Comparison of ENCODE assay signal across 21 cellular contexts in genomic region chr20:8895472-8895871, GRCh38.
DNase-seq lines count a peak whose midpoint lies in the region; ATAC-seq, FAIRE-seq and TF ChIP-seq lines count a peak whose summit lies in the region.
"Had no signal": no experiment of that assay in that cellular context is flagged by ENCODE, and none has a peak within 500 bp of the region (broad histone marks: within the 10 kb centered on the region; RNA-seq: fewer than 3 reads in every experiment).

No MANE protein-coding gene starts in this region.

- no peak overlapping the region for H2BK120ac ChIP-seq in H1 (replicated peaks; ENCODE audit: low read depth, low read length)

- H4K20me1 ChIP-seq in SK-N-SH (ENCODE audit: insufficient read depth): no peaks in the 10 kb centered on the region
- no peaks in the 10 kb centered on the region for H4K20me1 ChIP-seq in BLaER1
- no peaks in the 10 kb centered on the region for H4K20me1 ChIP-seq in H1 (replicated peaks in 1 of 2; ENCODE audit: control insufficient read depth in 1 of 2, insufficient read depth in 2 of 2, low read length in 2 of 2)

- no peaks in the 10 kb centered on the region for H3K79me1 ChIP-seq in H1 (ENCODE audit: low read depth, low read length)

- no peak overlapping the region for H2BK5ac ChIP-seq in H1 (ENCODE audit: low read depth, low read length)

- TF ChIP-seq EP300 in SK-N-SH (IDR thresholded peaks at IDR 0.05; ENCODE audit: borderline replicate concordance in 1 of 2, low read depth in 1 of 2, low read length in 1 of 2) (no peak), H1 (IDR thresholded peaks at IDR 0.05; ENCODE audit: borderline replicate concordance in 1 of 2, low read depth in 2 of 2, low read length in 2 of 2) (no peak)

- H3F3A ChIP-seq in SK-N-SH (replicated peaks; ENCODE audit: insufficient read depth): no peaks in the 10 kb centered on the region

- no peak overlapping the region for H2BK15ac ChIP-seq in H1 (ENCODE audit: low read length)

- H3K4me1 ChIP-seq in SK-N-SH (ENCODE audit: control insufficient read depth in 1 of 2, insufficient read depth in 2 of 2, low read depth in 1 of 2, low read length in 1 of 2): no peaks in the 10 kb centered on the region
- H3K4me1 ChIP-seq in BLaER1: no peaks in the 10 kb centered on the region
- no peaks in the 10 kb centered on the region for H3K4me1 ChIP-seq in HEK293 (ENCODE audit: control insufficient read depth, insufficient read depth, low read length)
- H3K4me1 ChIP-seq in H1 (replicated peaks in 1 of 4; ENCODE audit: control insufficient read depth in 3 of 4, insufficient read depth in 4 of 4, low read length in 3 of 4): no peaks in the 10 kb centered on the region
- H3K4me1 ChIP-seq: BE2C, Caco-2 had no signal

- no peaks in the 10 kb centered on the region for H3K23me2 ChIP-seq in H1 (ENCODE audit: low read depth, low read length)

- H3K27ac ChIP-seq in SK-N-SH (ENCODE audit: low read depth in 2 of 2, low read length in 1 of 2) (no peak overlapping the region), BLaER1 (no peak overlapping the region), HEK293 (ENCODE audit: extremely low read depth, low read depth, low read length) (no peak overlapping the region), H1 (ENCODE audit: low read depth, low read length) (no peak overlapping the region)

- POLR2A ChIA-PET in SK-N-SH (lab: Yijun Ruan, JAX) (no interaction called here), HEK293 (lab: Yijun Ruan, JAX) (no interaction called here), H1 (lab: Charles Lee; ENCODE audit: partially characterized antibody) (no interaction called here)

- ATAC-seq in SK-N-SH treated with all-trans-retinoic acid at 6 μM for 48 hours: no peak
- ATAC-seq in GM18511 (IDR thresholded peaks at IDR 0.05; ENCODE audit: unreplicated experiment): no peak
- ATAC-seq: GM12878 had no signal

- DNase-seq in SK-N-SH (no peak), H1 (ENCODE audit: low read depth in 1 of 2, low spot score in 2 of 2) (no peak), A172 (ENCODE audit: low spot score) (no peak)
- DNase-seq: ACHN; AML-193; BE2C; C1 segment of cervical spinal cord; Caco-2; CD4-positive, alpha-beta memory T cell; DMS79; EL; GDM1; GOT3; H7; HCEC 1CT had no signal

- H2BK20ac ChIP-seq in H1 (ENCODE audit: low read length): no peak overlapping the region

- no peak overlapping the region for H2BK12ac ChIP-seq in H1 (ENCODE audit: low read depth, low read length)

- H4K91ac ChIP-seq in H1 (replicated peaks; ENCODE audit: insufficient read length, low read length): no peak overlapping the region

- H3K4ac ChIP-seq in H1 (replicated peaks; ENCODE audit: insufficient read length, low read depth, low read length): no peak overlapping the region

- no peak overlapping the region for H3K18ac ChIP-seq in H1 (ENCODE audit: extremely low read depth, low read length)

- no peak overlapping the region for H4K8ac ChIP-seq in H1 (ENCODE audit: extremely low read depth, insufficient read depth, low read length)

- H3K9ac ChIP-seq in SK-N-SH (no peak overlapping the region), BLaER1 (no peak overlapping the region), H1 (replicated peaks in 1 of 4; ENCODE audit: extremely low read depth in 1 of 4, low read depth in 3 of 4, low read length in 3 of 4) (no peak overlapping the region)

- no peak overlapping the region for H3K56ac ChIP-seq in H1 (replicated peaks; ENCODE audit: insufficient read length, low read depth, low read length)

- no peak for FAIRE-seq in H1 (lab: Jason Lieb, UNC)
- FAIRE-seq: A204.1, GM12878 had no signal

- TF ChIP-seq CTCF in SK-N-SH (IDR thresholded peaks at IDR 0.05) (no peak), HEK293 (tag by site-specific recombination; IDR thresholded peaks at IDR 0.05) (no peak), H1 (IDR thresholded peaks at IDR 0.05; ENCODE audit: control extremely low read depth in 1 of 3, insufficient read depth in 1 of 3, low read depth in 1 of 3, low read length in 3 of 3) (no peak)

- H3K14ac ChIP-seq in H1 (ENCODE audit: insufficient read length): no peak overlapping the region

- H3K79me2 ChIP-seq in SK-N-SH (ENCODE audit: insufficient read depth) (no peaks in the 10 kb centered on the region), H1 (ENCODE audit: control insufficient read depth in 1 of 2, insufficient read depth in 2 of 2, low read length in 2 of 2) (no peaks in the 10 kb centered on the region)

- H3K27me3 ChIP-seq in SK-N-SH (ENCODE audit: insufficient read depth): no peaks in the 10 kb centered on the region
- H3K27me3 ChIP-seq in BLaER1: no peaks in the 10 kb centered on the region
- H3K27me3 ChIP-seq in H1 (replicated peaks in 1 of 4; ENCODE audit: control insufficient read depth in 3 of 4, extremely low read depth in 1 of 4, insufficient read depth in 3 of 4, low read length in 3 of 4): no peaks in the 10 kb centered on the region
- H3K27me3 ChIP-seq: BE2C had no signal

- H3K4me3 ChIP-seq in SK-N-SH (ENCODE audit: low read depth in 2 of 2, low read length in 1 of 2) (no peak overlapping the region), BLaER1 (peak overlapping the region; percentile 17; the same call in 1 of the 2 replicates), HEK293 (ENCODE audit: low read depth, low read length) (no peak overlapping the region), H1 (ENCODE audit: extremely low read depth in 1 of 4, insufficient read depth in 2 of 4, low read depth in 3 of 4, low read length in 4 of 4) (no peak overlapping the region)
- H3K4me3 ChIP-seq: GM12878 had no signal

- H3K4me2 ChIP-seq in SK-N-SH (no peak overlapping the region), BLaER1 (no peak overlapping the region), H1 (ENCODE audit: insufficient read depth in 1 of 2, low read depth in 2 of 2, low read length in 2 of 2) (no peak overlapping the region)

- no peaks in the 10 kb centered on the region for H3K9me2 ChIP-seq in SK-N-SH

- H3K36me3 ChIP-seq in SK-N-SH (replicated peaks in 1 of 2; ENCODE audit: control insufficient read depth in 1 of 2, insufficient read depth in 2 of 2, low read length in 1 of 2) (no peaks in the 10 kb centered on the region), BLaER1 (no peaks in the 10 kb centered on the region), HEK293 (ENCODE audit: control insufficient read depth in 2 of 2, insufficient read depth in 1 of 2, low read length in 2 of 2) (no peaks in the 10 kb centered on the region), H1 (ENCODE audit: control insufficient read depth in 2 of 4, insufficient read depth in 4 of 4, low read length in 3 of 4) (no peaks in the 10 kb centered on the region)
- H3K36me3 ChIP-seq: BE2C had no signal

- CTCF ChIA-PET in SK-N-SH (lab: Yijun Ruan, JAX) (interaction anchor here (1.1 kb wide), 1 partner anchor 42 kb away, joined by 3 read pairs; no protein-coding TSS in a partner anchor), HEK293 (lab: Yijun Ruan, JAX) (no interaction called here), H1 (lab: Charles Lee; ENCODE audit: partially characterized antibody) (interaction anchor here (0.7 to 1.9 kb wide), 2 partner anchors 22 to 42 kb away, joined by 3 to 7 read pairs; no protein-coding TSS in a partner anchor)

- H3K23ac ChIP-seq in H1 (ENCODE audit: insufficient read length): no peak overlapping the region

- no peak overlapping the region for H2AK5ac ChIP-seq in H1 (ENCODE audit: low read depth, low read length)

- no peak overlapping the region for H2AFZ ChIP-seq in SK-N-SH (ENCODE audit: low read depth)
- H2AFZ ChIP-seq in H1 (ENCODE audit: low read length): no peak overlapping the region

- H4K5ac ChIP-seq in H1 (ENCODE audit: insufficient read length, low read depth, low read length): no peak overlapping the region

- TF ChIP-seq POLR2A in H1 (IDR thresholded peaks at IDR 0.05; ENCODE audit: control extremely low read depth in 1 of 2, low read depth in 2 of 2, low read length in 2 of 2): no peak

- H3K9me3 ChIP-seq in SK-N-SH (0 out of 2 replicates have a peak, but pooled peaks cover 12% of the 10 kb centered on the region), BLaER1 (peaks cover 31% of the 10 kb centered on the region), HEK293 (ENCODE audit: control insufficient read depth, insufficient read depth, low read depth, low read length) (no peaks in the 10 kb centered on the region; the same call in 1 of the 2 replicates), H1 (ENCODE audit: insufficient read depth in 2 of 2, low read depth in 1 of 2, low read length in 1 of 2) (peaks cover 11 to 12% of the 10 kb centered on the region in 2 experiments; a peak in 3 of 4 replicates)
- H3K9me3 ChIP-seq: BE2C had no signal

- TF ChIP-seq RAD21 in SK-N-SH (IDR thresholded peaks at IDR 0.05; ENCODE audit: low read length) (no peak), H1 (IDR thresholded peaks at IDR 0.05 in 1 of 2, conservative IDR thresholded peaks at IDR 0.05 in 1 of 2; ENCODE audit: low read depth in 2 of 2, low read length in 2 of 2) (no peak)

TF ChIP-seq in SK-N-SH treated with all-trans-retinoic acid at 6 μM for 48 hours, 23 proteins besides CTCF, POLR2A, EP300 and RAD21 (continues in another document):
- no peak for TF ChIP-seq GLIS3 (CRISPR knock-in tag; IDR thresholded peaks at IDR 0.05)
- no peak for TF ChIP-seq OSR1 (CRISPR knock-in tag; IDR thresholded peaks at IDR 0.05)
- peak; percentile 94 for TF ChIP-seq ZFP30 (CRISPR knock-in tag; IDR thresholded peaks at IDR 0.05)
- TF ChIP-seq ZNF70 (CRISPR knock-in tag; IDR thresholded peaks at IDR 0.05): no peak

TF ChIP-seq in SK-N-SH, 30 proteins besides CTCF, POLR2A, EP300 and RAD21:
- TF ChIP-seq GABPA (IDR thresholded peaks at IDR 0.05; ENCODE audit: low read depth) (no peak), CHD2 (IDR thresholded peaks at IDR 0.05; ENCODE audit: low read length, partially characterized antibody) (no peak)

TF ChIP-seq in HEK293, 187 proteins besides CTCF, POLR2A, EP300 and RAD21 (continues in another document):
- TF ChIP-seq GLI2 (tag by site-specific recombination; IDR thresholded peaks at IDR 0.05; ENCODE audit: borderline replicate concordance, low read depth): no peak
- TF ChIP-seq TRIM28 (IDR thresholded peaks at IDR 0.05; ENCODE audit: borderline replicate concordance, low read length): peak; percentile 69; the same call in 1 of the 2 replicates

TF ChIP-seq in H1, 55 proteins besides CTCF, POLR2A, EP300 and RAD21 (continues in another document):
- TF ChIP-seq ATF2 (IDR thresholded peaks at IDR 0.05; ENCODE audit: low read length) (no peak), KDM1A (IDR thresholded peaks at IDR 0.05; ENCODE audit: borderline replicate concordance, low read length) (peak; percentile 61; the same call in 1 of the 2 replicates)
